Comparison of ENCODE assay signal across 1 cellular context in genomic region chr19:58096884-58097283, GRCh38.
TF ChIP-seq lines count a peak whose summit lies in the region.

No MANE protein-coding gene starts in this region.

TF ChIP-seq in H1, 55 proteins besides CTCF, POLR2A, EP300 and RAD21:
- TF ChIP-seq SP1 (IDR thresholded peaks at IDR 0.05; ENCODE audit: low read depth, low read length) = no peak
- no peak for TF ChIP-seq EZH2 (IDR thresholded peaks at IDR 0.05; ENCODE audit: low read depth, low read length, severe bottlenecking)
- no peak for TF ChIP-seq KDM5A (IDR thresholded peaks at IDR 0.05; ENCODE audit: low read length)
- no peak for TF ChIP-seq SP4 (IDR thresholded peaks at IDR 0.05; ENCODE audit: low read length)
- TF ChIP-seq SP2 (IDR thresholded peaks at IDR 0.05; ENCODE audit: low read length) = no peak
- TF ChIP-seq CREB1 (IDR thresholded peaks at IDR 0.05) = no peak
- no peak for TF ChIP-seq CHD2 (IDR thresholded peaks at IDR 0.05; ENCODE audit: low read length)
- TF ChIP-seq POU5F1 (IDR thresholded peaks at IDR 0.05; ENCODE audit: low read depth, low read length) = no peak
- no peak for TF ChIP-seq TAF7 (optimal IDR thresholded peaks at IDR 0.05; ENCODE audit: borderline replicate concordance, low read depth, low read length)
- TF ChIP-seq ATF3 (IDR thresholded peaks at IDR 0.05; ENCODE audit: insufficient read depth, low read depth, low read length) = no peak
- TF ChIP-seq GTF2F1 (IDR thresholded peaks at IDR 0.05; ENCODE audit: borderline replicate concordance, low read depth, low read length) = no peak
